In the genomic region with DNA sequence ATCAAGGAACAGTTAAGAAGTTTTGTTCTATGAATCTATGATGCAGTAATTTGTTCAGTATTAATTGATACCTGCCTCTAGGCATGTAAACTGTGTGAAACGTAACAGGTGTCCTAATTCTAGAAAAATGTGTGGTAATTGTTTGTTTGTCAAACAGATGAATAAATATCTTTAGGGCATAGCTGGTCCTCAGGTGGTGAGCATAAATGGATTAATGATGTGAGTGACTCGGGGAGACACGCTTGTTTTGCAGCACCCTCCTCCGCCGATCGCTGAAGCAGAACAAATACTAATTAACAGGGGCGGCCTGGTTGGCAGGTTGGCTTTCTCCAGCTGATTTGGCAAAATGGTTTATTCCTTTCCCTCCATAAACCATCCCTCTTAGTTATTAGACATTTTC, we compare ENCODE assay signal across 21 cellular contexts.
DNase-seq lines count a peak whose midpoint lies in the region; ATAC-seq and TF ChIP-seq lines count a peak whose summit lies in the region.
"Had no signal": no experiment of that assay in that cellular context is flagged by ENCODE, and none has a peak within 500 bp of the region (broad histone marks: within the 10 kb centered on the region; RNA-seq: fewer than 3 reads in every experiment).

No MANE protein-coding gene starts in this region.

- peaks cover 3% of the 10 kb centered on the region for H3K27me3 Mint-ChIP-seq in neural crest cell (ENCODE audit: low read depth)
- H3K27me3 Mint-ChIP-seq in activated naive CD8-positive, alpha-beta T cell treated with anti-CD3 and anti-CD28 coated beads for 36 hours, result no peaks in the 10 kb centered on the region
- H3K27me3 Mint-ChIP-seq: activated CD8-positive, alpha-beta memory T cell treated with anti-CD3 and anti-CD28 coated beads, Interleukin-2, amount 10 ng/mL, durations not matched to agents 7 days and 5 days; natural killer cell treated with Interleukin-12 subunit alpha and Interleukin-12 subunit beta and Interleukin-15 and Interleukin-18, amount 100 ng/mL, for 72 hours had no signal

- no peak for ATAC-seq in GM21717 (IDR thresholded peaks at IDR 0.05; ENCODE audit: unreplicated experiment)
- ATAC-seq: activated CD8-positive, alpha-beta memory T cell treated with anti-CD3 and anti-CD28 coated beads, Interleukin-2, amount 10 ng/mL, durations not matched to agents 7 days and 5 days; natural killer cell treated with Interleukin-12 subunit alpha and Interleukin-12 subunit beta and Interleukin-15 and Interleukin-18, amount 100 ng/mL, for 72 hours had no signal

- DNase-seq in NCI-H1092 (lab: John Stamatoyannopoulos, UW), result peak; percentile 5
- no peak for DNase-seq in NCI-H1092 treated with DMSO at 0.1 percent for 48 hours (lab: John Stamatoyannopoulos, UW)
- DNase-seq in NCI-H1694 (lab: John Stamatoyannopoulos, UW), result peak; percentile 42
- DNase-seq in NCI-H82 treated with DMSO at 0.1 percent for 48 hours (lab: John Stamatoyannopoulos, UW; ENCODE audit: unreplicated experiment), result peak; percentile 86
- no peak for DNase-seq in neural crest cell (ENCODE audit: low read depth, low spot score)
- DNase-seq in activated naive CD8-positive, alpha-beta T cell treated with anti-CD3 and anti-CD28 coated beads for 36 hours, result no peak
- no peak for DNase-seq in NCI-H128 (lab: John Stamatoyannopoulos, UW; ENCODE audit: unreplicated experiment)
- DNase-seq: activated CD4-positive, alpha-beta T cell treated with anti-CD3 and anti-CD28 coated beads for 4 hours; activated CD8-positive, alpha-beta memory T cell treated with anti-CD3 and anti-CD28 coated beads, Interleukin-2, amount 10 ng/mL, durations not matched to agents 7 days and 5 days; activated effector memory CD4-positive, alpha-beta T cell treated with anti-CD3 and anti-CD28 coated beads, Interleukin-2, amount 50 U/mL, for 16 hours; AML-193; amniotic stem cell; foreskin melanocyte; Kasumi-1; mesendoderm; NCI-H187; RPMI8226; stimulated activated CD4-positive, alpha-beta T cell treated with anti-CD3 and anti-CD28 coated beads, Interleukin-4, amount 100 ng/mL, for 24 hours; SW 1271 had no signal

- peaks cover 17% of the 10 kb centered on the region for H3K36me3 Mint-ChIP-seq in neural crest cell (ENCODE audit: low read depth)
- H3K36me3 Mint-ChIP-seq in activated naive CD8-positive, alpha-beta T cell treated with anti-CD3 and anti-CD28 coated beads for 36 hours, result peaks cover 28% of the 10 kb centered on the region

- H3K4me1 Mint-ChIP-seq in neural crest cell, result peaks cover 72% of the 10 kb centered on the region
- peaks cover 46% of the 10 kb centered on the region for H3K4me1 Mint-ChIP-seq in activated naive CD8-positive, alpha-beta T cell treated with anti-CD3 and anti-CD28 coated beads for 36 hours

- H3K4me3 Mint-ChIP-seq in neural crest cell, result peak overlapping the region; percentile 16
- no peak overlapping the region for H3K4me3 Mint-ChIP-seq in activated naive CD8-positive, alpha-beta T cell treated with anti-CD3 and anti-CD28 coated beads for 36 hours
- H3K4me3 Mint-ChIP-seq: activated CD8-positive, alpha-beta memory T cell treated with anti-CD3 and anti-CD28 coated beads, Interleukin-2, amount 10 ng/mL, durations not matched to agents 7 days and 5 days; natural killer cell treated with Interleukin-12 subunit alpha and Interleukin-12 subunit beta and Interleukin-15 and Interleukin-18, amount 100 ng/mL, for 72 hours had no signal

- TF ChIP-seq CTCF in neural crest cell (conservative IDR thresholded peaks at IDR 0.05), result no peak

- no peak overlapping the region for H3K27ac Mint-ChIP-seq in neural crest cell (ENCODE audit: unreplicated experiment)
- no peak overlapping the region for H3K27ac Mint-ChIP-seq in activated naive CD8-positive, alpha-beta T cell treated with anti-CD3 and anti-CD28 coated beads for 36 hours
- H3K27ac Mint-ChIP-seq: activated CD8-positive, alpha-beta memory T cell treated with anti-CD3 and anti-CD28 coated beads, Interleukin-2, amount 10 ng/mL, durations not matched to agents 7 days and 5 days; natural killer cell treated with Interleukin-12 subunit alpha and Interleukin-12 subunit beta and Interleukin-15 and Interleukin-18, amount 100 ng/mL, for 72 hours had no signal

- no peaks in the 10 kb centered on the region for H3K9me3 Mint-ChIP-seq in neural crest cell
- no peaks in the 10 kb centered on the region for H3K9me3 Mint-ChIP-seq in activated naive CD8-positive, alpha-beta T cell treated with anti-CD3 and anti-CD28 coated beads for 36 hours
- H3K9me3 Mint-ChIP-seq: natural killer cell treated with Interleukin-12 subunit alpha and Interleukin-12 subunit beta and Interleukin-15 and Interleukin-18, amount 100 ng/mL, for 72 hours had no signal

Comparison
In these comparisons a context has a peak if more than half of its experiments do, and no peak if none do; other contexts are left out.
1. DNase-seq: peak in NCI-H1092 (single experiment), NCI-H1694 (single experiment) and NCI-H82 treated with DMSO at 0.1 percent for 48 hours (single experiment); none in NCI-H1092 treated with DMSO at 0.1 percent for 48 hours (single experiment), neural crest cell (single experiment), activated naive CD8-positive, alpha-beta T cell treated with anti-CD3 and anti-CD28 coated beads for 36 hours (single experiment) and NCI-H128 (single experiment).